Comparison of ENCODE assay signal across 1 cellular context in genomic region chr10:34286136-34286739, GRCh38.
A peak's percentile ranks its signal among the peaks of the same experiment; 100 is the strongest.
TF ChIP-seq lines count a peak whose summit lies in the region.

No MANE protein-coding gene starts in this region.

TF ChIP-seq in SK-N-SH, 30 proteins besides CTCF, POLR2A, EP300 and RAD21 (continued from another document):
- no peak for TF ChIP-seq PBX3 (IDR thresholded peaks at IDR 0.05)
- TF ChIP-seq ZBTB33 (IDR thresholded peaks at IDR 0.05; ENCODE audit: borderline replicate concordance, low read depth), result no peak
- TF ChIP-seq EZH2phosphoT487 (IDR thresholded peaks at IDR 0.05; ENCODE audit: borderline replicate concordance, low read depth), result no peak
- no peak for TF ChIP-seq SIN3A (IDR thresholded peaks at IDR 0.05; ENCODE audit: borderline replicate concordance, low read depth, low read length)
- TF ChIP-seq GABPA (IDR thresholded peaks at IDR 0.05; ENCODE audit: low read depth), result no peak
- TF ChIP-seq FOXJ3 (CRISPR knock-in tag; IDR thresholded peaks at IDR 0.05), result no peak
- TF ChIP-seq NRF1 (IDR thresholded peaks at IDR 0.05; ENCODE audit: low read depth, low read length), result no peak
- 0 out of 2 replicates have a peak, but pooled peaks have one; percentile 35 for TF ChIP-seq JUND (IDR thresholded peaks at IDR 0.05)
- no peak for TF ChIP-seq SMC3 (IDR thresholded peaks at IDR 0.05; ENCODE audit: low read depth, low read length)
- no peak for TF ChIP-seq ELF1 (IDR thresholded peaks at IDR 0.05)
- no peak for TF ChIP-seq MXI1 (IDR thresholded peaks at IDR 0.05; ENCODE audit: low read depth, low read length)
- TF ChIP-seq FOSL2 (IDR thresholded peaks at IDR 0.05; ENCODE audit: borderline replicate concordance, low read depth), result peak; percentile 62
- TF ChIP-seq MAX (IDR thresholded peaks at IDR 0.05; ENCODE audit: low read depth), result no peak
- TF ChIP-seq TEAD4 (IDR thresholded peaks at IDR 0.05; ENCODE audit: borderline replicate concordance, insufficient read depth), result no peak
- TF ChIP-seq RCOR1 (IDR thresholded peaks at IDR 0.05; ENCODE audit: low read length), result no peak
- no peak for TF ChIP-seq IRF3 (IDR thresholded peaks at IDR 0.05; ENCODE audit: low read depth, low read length)
- no peak for TF ChIP-seq RFX5 (IDR thresholded peaks at IDR 0.05; ENCODE audit: low read length)
- TF ChIP-seq TCF12 (IDR thresholded peaks at IDR 0.05), result 0 out of 2 replicates have a peak, but pooled peaks have one; percentile 4
